1 cellular context compared by ENCODE assay signal in the genomic region with DNA sequence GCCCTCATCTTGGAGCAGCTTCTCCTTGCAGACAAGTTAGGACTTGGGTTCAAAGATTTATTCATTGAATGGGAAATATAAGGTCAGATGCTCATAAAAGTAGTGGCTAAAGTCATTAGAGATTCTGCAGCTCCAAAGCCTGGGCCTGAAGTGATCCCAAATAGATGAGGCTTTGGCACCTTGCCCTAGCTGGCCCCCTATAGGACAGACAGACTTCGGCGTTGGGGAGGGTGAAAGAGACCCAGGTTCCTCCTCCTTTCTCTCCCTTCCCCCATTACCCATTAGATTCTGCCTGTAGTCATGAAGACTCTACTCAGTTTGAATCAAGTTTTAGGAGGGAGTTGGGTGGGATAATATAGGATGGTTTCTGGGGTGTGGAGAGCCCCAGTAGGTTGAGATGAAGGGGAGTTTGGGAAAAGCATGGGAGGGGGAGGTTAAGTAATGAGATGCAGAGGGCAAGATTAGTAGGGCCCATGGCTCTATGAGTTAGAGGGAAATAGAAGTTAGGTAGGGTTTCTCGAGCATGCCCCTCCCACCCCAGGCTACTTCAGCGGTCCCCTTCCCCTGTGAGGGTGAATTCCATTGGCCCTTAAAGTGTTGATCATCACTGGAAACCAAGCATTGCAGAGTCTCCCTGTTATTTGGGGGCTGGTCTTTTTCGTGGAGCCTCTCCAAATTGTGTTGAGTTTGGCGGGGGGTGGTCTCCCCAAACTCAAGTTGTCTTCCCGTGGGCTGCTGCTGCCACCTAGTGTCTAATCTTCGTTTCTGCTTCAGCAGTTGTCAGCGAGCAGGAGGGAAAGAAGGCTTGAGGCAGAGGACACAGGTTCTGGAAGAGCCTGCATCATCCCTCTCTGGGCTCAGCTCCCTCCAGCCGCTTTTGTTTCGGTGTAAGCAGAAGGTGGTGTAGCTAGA.
TF ChIP-seq lines count a peak whose summit lies in the region.

No MANE protein-coding gene starts in this region.

TF ChIP-seq in K562, 482 proteins besides CTCF, POLR2A, EP300 and RAD21 (continued from another document):
- TF ChIP-seq MIER1 (IDR thresholded peaks at IDR 0.05; ENCODE audit: low read depth) (no peak), SREBF2 (CRISPR knock-in tag; IDR thresholded peaks at IDR 0.05) (no peak), PRDM10 (IDR thresholded peaks at IDR 0.05; ENCODE audit: partially characterized antibody) (peak; percentile 39), E2F8 (IDR thresholded peaks at IDR 0.05; ENCODE audit: low read depth, partially characterized antibody) (no peak), CBFA2T2 (conservative IDR thresholded peaks at IDR 0.05) (no peak)
